In genomic region chr13:99751517-99752199, GRCh38 we compare ENCODE assay signal across 25 cellular contexts.
"Had no signal": no experiment of that assay in that cellular context is flagged by ENCODE, and none has a peak within 500 bp of the region (broad histone marks: within the 10 kb centered on the region; RNA-seq: fewer than 3 reads in every experiment).

No MANE protein-coding gene starts in this region.

- H3K27ac ChIP-seq: hepatocyte, left ventricle myocardium inferior, vagina had no signal

- H3K27ac Mint-ChIP-seq: activated naive CD4-positive, alpha-beta T cell treated with anti-CD3 and anti-CD28 coated beads for 36 hours; immature natural killer cell; nephron progenitor cell; stimulated activated naive B cell treated with anti-CD40 and anti-IgM and Interleukin-4, amounts not matched to agents 10 μg/mL and 1 μg/mL and 100 μg/mL, for 72 hours; T-helper 2 cell treated with Interferon-gamma antibody and Interleukin-4, amounts not matched to agents 5 μg/mL and 100 μg/mL, for 36 hours had no signal

- H3K4me2 ChIP-seq: hepatocyte, smooth muscle cell had no signal

- H3K4me3 ChIP-seq: hepatocyte, left ventricle myocardium inferior, smooth muscle cell, vagina had no signal

- H3K4me3 Mint-ChIP-seq: activated naive CD4-positive, alpha-beta T cell treated with anti-CD3 and anti-CD28 coated beads for 36 hours; immature natural killer cell; nephron progenitor cell; stimulated activated naive B cell treated with anti-CD40 and anti-IgM and Interleukin-4, amounts not matched to agents 10 μg/mL and 1 μg/mL and 100 μg/mL, for 72 hours; T-helper 2 cell treated with Interferon-gamma antibody and Interleukin-4, amounts not matched to agents 5 μg/mL and 100 μg/mL, for 36 hours had no signal

- H3K9me3 Mint-ChIP-seq: activated naive CD4-positive, alpha-beta T cell treated with anti-CD3 and anti-CD28 coated beads for 36 hours; immature natural killer cell; stimulated activated naive B cell treated with anti-CD40 and anti-IgM and Interleukin-4, amounts not matched to agents 10 μg/mL and 1 μg/mL and 100 μg/mL, for 72 hours; T-helper 2 cell treated with Interferon-gamma antibody and Interleukin-4, amounts not matched to agents 5 μg/mL and 100 μg/mL, for 36 hours had no signal

- H3K4me1 Mint-ChIP-seq: immature natural killer cell had no signal

- H3K36me3 ChIP-seq: left ventricle myocardium inferior, vagina had no signal

- H3K4me1 ChIP-seq: left ventricle myocardium inferior, vagina had no signal

- H3K9me3 ChIP-seq: vagina had no signal

- H3K27me3 ChIP-seq: vagina had no signal

- H3K27me3 Mint-ChIP-seq: stimulated activated naive B cell treated with anti-CD40 and anti-IgM and Interleukin-4, amounts not matched to agents 10 μg/mL and 1 μg/mL and 100 μg/mL, for 72 hours had no signal

- DNase-seq: activated CD4-positive, alpha-beta T cell treated with anti-CD3 and anti-CD28 coated beads for 1 hour; activated CD4-positive, alpha-beta T cell treated with anti-CD3 and anti-CD28 coated beads, Interleukin-2, amount 50 U/mL, for 1 hour; activated CD8-positive, alpha-beta memory T cell treated with anti-CD3 and anti-CD28 coated beads, Interleukin-2, amount 50 U/mL, for 4 hours; activated naive CD4-positive, alpha-beta T cell treated with anti-CD3 and anti-CD28 coated beads for 36 hours; activated T-cell treated with anti-CD3 and anti-CD28 coated beads, Interleukin-2, amount 50 U/mL, for 48 hours; amygdala; cerebellar nuclear complex; effector CD8-positive, alpha-beta T cell; foreskin melanocyte; immature natural killer cell; left ventricle myocardium inferior; mammary epithelial cell; midbrain; nephron progenitor cell; posterior cingulate gyrus; stimulated activated CD4-positive, alpha-beta T cell treated with anti-CD3 and anti-CD28 coated beads, Interleukin-15, amount 100 ng/mL, for 24 hours; stimulated activated naive B cell treated with anti-CD40 and anti-IgM and Interleukin-4, amounts not matched to agents 10 μg/mL and 1 μg/mL and 100 μg/mL, for 72 hours; trophoblast cell had no signal

- H3K79me2 ChIP-seq: hepatocyte had no signal

- ATAC-seq: esophagus mucosa; sciatic nerve; stimulated activated naive B cell treated with anti-CD40 and anti-IgM and Interleukin-4, amounts not matched to agents 10 μg/mL and 1 μg/mL and 100 μg/mL, for 72 hours had no signal

- FAIRE-seq: endothelial cell of umbilical vein had no signal

- H2AFZ ChIP-seq: hepatocyte had no signal
